Comparison of ENCODE assay signal across 1 cellular context in the genomic region with DNA sequence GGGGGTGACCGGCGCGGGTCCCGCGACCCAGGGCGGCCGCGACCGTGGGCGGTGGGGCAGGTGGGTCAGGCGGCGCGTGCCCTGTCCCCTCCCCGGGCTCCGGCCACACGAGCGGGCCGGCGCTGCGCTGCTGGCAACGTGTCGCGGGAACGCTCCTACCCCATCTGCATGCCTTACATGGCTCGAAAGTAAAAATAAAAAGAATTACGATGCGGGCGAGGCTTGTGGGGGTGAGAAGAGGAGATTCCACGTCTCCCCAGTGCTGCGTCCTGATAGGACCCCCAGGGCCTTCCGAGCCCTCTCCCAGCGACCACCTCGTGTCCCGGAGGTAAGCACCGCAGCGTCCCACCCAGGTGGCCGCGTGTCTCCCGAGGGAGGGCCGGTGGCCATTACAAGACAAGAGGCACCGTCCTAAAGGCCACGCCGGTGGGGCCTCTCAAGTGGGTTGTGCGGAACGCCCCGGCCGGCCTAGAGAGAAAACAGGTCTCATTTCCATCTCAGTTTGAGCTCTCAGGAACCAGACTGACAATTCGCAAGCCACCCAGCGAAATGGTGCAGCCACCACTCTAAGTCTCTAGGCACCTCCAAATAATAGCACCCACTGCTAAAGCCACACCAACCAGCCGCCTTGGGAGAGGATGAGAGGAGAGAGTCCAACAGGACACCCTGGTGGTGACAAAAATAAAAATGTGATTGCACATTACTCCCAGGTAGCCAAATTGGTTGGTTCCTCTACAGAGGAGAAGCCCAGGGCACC.
TF ChIP-seq lines count a peak whose summit lies in the region.

No MANE protein-coding gene starts in this region.

TF ChIP-seq in K562, 482 proteins besides CTCF, POLR2A, EP300 and RAD21 (continued from another document):
- TF ChIP-seq, protein P1, sequence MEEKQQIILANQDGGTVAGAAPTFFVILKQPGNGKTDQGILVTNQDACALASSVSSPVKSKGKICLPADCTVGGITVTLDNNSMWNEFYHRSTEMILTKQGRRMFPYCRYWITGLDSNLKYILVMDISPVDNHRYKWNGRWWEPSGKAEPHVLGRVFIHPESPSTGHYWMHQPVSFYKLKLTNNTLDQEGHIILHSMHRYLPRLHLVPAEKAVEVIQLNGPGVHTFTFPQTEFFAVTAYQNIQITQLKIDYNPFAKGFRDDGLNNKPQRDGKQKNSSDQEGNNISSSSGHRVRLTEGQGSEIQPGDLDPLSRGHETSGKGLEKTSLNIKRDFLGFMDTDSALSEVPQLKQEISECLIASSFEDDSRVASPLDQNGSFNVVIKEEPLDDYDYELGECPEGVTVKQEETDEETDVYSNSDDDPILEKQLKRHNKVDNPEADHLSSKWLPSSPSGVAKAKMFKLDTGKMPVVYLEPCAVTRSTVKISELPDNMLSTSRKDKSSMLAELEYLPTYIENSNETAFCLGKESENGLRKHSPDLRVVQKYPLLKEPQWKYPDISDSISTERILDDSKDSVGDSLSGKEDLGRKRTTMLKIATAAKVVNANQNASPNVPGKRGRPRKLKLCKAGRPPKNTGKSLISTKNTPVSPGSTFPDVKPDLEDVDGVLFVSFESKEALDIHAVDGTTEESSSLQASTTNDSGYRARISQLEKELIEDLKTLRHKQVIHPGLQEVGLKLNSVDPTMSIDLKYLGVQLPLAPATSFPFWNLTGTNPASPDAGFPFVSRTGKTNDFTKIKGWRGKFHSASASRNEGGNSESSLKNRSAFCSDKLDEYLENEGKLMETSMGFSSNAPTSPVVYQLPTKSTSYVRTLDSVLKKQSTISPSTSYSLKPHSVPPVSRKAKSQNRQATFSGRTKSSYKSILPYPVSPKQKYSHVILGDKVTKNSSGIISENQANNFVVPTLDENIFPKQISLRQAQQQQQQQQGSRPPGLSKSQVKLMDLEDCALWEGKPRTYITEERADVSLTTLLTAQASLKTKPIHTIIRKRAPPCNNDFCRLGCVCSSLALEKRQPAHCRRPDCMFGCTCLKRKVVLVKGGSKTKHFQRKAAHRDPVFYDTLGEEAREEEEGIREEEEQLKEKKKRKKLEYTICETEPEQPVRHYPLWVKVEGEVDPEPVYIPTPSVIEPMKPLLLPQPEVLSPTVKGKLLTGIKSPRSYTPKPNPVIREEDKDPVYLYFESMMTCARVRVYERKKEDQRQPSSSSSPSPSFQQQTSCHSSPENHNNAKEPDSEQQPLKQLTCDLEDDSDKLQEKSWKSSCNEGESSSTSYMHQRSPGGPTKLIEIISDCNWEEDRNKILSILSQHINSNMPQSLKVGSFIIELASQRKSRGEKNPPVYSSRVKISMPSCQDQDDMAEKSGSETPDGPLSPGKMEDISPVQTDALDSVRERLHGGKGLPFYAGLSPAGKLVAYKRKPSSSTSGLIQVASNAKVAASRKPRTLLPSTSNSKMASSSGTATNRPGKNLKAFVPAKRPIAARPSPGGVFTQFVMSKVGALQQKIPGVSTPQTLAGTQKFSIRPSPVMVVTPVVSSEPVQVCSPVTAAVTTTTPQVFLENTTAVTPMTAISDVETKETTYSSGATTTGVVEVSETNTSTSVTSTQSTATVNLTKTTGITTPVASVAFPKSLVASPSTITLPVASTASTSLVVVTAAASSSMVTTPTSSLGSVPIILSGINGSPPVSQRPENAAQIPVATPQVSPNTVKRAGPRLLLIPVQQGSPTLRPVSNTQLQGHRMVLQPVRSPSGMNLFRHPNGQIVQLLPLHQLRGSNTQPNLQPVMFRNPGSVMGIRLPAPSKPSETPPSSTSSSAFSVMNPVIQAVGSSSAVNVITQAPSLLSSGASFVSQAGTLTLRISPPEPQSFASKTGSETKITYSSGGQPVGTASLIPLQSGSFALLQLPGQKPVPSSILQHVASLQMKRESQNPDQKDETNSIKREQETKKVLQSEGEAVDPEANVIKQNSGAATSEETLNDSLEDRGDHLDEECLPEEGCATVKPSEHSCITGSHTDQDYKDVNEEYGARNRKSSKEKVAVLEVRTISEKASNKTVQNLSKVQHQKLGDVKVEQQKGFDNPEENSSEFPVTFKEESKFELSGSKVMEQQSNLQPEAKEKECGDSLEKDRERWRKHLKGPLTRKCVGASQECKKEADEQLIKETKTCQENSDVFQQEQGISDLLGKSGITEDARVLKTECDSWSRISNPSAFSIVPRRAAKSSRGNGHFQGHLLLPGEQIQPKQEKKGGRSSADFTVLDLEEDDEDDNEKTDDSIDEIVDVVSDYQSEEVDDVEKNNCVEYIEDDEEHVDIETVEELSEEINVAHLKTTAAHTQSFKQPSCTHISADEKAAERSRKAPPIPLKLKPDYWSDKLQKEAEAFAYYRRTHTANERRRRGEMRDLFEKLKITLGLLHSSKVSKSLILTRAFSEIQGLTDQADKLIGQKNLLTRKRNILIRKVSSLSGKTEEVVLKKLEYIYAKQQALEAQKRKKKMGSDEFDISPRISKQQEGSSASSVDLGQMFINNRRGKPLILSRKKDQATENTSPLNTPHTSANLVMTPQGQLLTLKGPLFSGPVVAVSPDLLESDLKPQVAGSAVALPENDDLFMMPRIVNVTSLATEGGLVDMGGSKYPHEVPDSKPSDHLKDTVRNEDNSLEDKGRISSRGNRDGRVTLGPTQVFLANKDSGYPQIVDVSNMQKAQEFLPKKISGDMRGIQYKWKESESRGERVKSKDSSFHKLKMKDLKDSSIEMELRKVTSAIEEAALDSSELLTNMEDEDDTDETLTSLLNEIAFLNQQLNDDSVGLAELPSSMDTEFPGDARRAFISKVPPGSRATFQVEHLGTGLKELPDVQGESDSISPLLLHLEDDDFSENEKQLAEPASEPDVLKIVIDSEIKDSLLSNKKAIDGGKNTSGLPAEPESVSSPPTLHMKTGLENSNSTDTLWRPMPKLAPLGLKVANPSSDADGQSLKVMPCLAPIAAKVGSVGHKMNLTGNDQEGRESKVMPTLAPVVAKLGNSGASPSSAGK (IDR thresholded peaks at IDR 0.05), result peak; percentile 36; the same call in 1 of the 2 replicates
- TF ChIP-seq CSDE1 (IDR thresholded peaks at IDR 0.05) (no peak), BRD4 (IDR thresholded peaks at IDR 0.05) (no peak), ZBTB1 (CRISPR knock-in tag; IDR thresholded peaks at IDR 0.05; ENCODE audit: borderline replicate concordance, low read depth) (no peak), ZNF551 (CRISPR knock-in tag; IDR thresholded peaks at IDR 0.05) (no peak), XRCC3 (IDR thresholded peaks at IDR 0.05) (no peak), L3MBTL2 (IDR thresholded peaks at IDR 0.05) (peak; percentile 29; the same call in 1 of the 2 replicates), HMG20B (CRISPR knock-in tag; IDR thresholded peaks at IDR 0.05) (no peak), TAL1 (IDR thresholded peaks at IDR 0.05) (no peak), NFE2L1 (tag; IDR thresholded peaks at IDR 0.05; ENCODE audit: borderline replicate concordance, low read depth) (no peak)
- TF ChIP-seq, protein P2, sequence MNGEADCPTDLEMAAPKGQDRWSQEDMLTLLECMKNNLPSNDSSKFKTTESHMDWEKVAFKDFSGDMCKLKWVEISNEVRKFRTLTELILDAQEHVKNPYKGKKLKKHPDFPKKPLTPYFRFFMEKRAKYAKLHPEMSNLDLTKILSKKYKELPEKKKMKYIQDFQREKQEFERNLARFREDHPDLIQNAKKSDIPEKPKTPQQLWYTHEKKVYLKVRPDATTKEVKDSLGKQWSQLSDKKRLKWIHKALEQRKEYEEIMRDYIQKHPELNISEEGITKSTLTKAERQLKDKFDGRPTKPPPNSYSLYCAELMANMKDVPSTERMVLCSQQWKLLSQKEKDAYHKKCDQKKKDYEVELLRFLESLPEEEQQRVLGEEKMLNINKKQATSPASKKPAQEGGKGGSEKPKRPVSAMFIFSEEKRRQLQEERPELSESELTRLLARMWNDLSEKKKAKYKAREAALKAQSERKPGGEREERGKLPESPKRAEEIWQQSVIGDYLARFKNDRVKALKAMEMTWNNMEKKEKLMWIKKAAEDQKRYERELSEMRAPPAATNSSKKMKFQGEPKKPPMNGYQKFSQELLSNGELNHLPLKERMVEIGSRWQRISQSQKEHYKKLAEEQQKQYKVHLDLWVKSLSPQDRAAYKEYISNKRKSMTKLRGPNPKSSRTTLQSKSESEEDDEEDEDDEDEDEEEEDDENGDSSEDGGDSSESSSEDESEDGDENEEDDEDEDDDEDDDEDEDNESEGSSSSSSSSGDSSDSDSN (IDR thresholded peaks at IDR 0.05; ENCODE audit: borderline replicate concordance in 1 of 2, low read depth in 2 of 2, low read length in 2 of 2), result no peak
- TF ChIP-seq, protein P3, sequence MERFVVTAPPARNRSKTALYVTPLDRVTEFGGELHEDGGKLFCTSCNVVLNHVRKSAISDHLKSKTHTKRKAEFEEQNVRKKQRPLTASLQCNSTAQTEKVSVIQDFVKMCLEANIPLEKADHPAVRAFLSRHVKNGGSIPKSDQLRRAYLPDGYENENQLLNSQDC (CRISPR knock-in tag; IDR thresholded peaks at IDR 0.05), result no peak
- TF ChIP-seq, protein P4, sequence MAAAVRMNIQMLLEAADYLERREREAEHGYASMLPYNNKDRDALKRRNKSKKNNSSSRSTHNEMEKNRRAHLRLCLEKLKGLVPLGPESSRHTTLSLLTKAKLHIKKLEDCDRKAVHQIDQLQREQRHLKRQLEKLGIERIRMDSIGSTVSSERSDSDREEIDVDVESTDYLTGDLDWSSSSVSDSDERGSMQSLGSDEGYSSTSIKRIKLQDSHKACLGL (CRISPR knock-in tag; IDR thresholded peaks at IDR 0.05; ENCODE audit: borderline replicate concordance, poor library complexity, severe bottlenecking), result no peak
- TF ChIP-seq, protein P5, sequence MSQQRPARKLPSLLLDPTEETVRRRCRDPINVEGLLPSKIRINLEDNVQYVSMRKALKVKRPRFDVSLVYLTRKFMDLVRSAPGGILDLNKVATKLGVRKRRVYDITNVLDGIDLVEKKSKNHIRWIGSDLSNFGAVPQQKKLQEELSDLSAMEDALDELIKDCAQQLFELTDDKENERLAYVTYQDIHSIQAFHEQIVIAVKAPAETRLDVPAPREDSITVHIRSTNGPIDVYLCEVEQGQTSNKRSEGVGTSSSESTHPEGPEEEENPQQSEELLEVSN (IDR thresholded peaks at IDR 0.05; ENCODE audit: borderline replicate concordance in 1 of 2, extremely low read depth in 1 of 2, insufficient read depth in 1 of 2, insufficient read length in 1 of 2, low read depth in 1 of 2, low read length in 1 of 2, poor library complexity in 1 of 2, severe bottlenecking in 1 of 2), result peak in 1 of 2 experiments; percentile 50
